Comparison of ENCODE assay signal across 22 cellular contexts in the genomic region with DNA sequence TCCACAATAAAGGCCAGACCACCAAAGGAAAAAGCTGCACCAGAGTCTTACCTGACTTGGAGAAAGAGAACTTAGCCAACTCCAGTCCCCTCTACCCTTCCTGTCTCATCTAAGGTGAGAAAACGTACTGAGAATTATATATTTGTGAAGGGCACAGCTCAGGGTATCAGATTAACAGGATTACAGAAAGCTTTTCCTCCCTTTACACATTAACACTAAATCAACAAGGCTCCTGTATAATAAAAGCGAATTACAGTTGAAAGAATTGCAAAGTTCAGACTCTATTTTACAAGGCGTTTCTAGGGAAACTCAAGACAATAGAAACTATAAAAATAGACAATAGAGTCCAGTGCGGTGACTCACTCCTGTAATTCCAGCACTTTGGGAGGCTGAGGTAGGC.
"Had no signal": no experiment of that assay in that cellular context is flagged by ENCODE, and none has a peak within 500 bp of the region (broad histone marks: within the 10 kb centered on the region; RNA-seq: fewer than 3 reads in every experiment).

No MANE protein-coding gene starts in this region.

- H3K79me2 ChIP-seq: parathyroid adenoma had no signal

- H3K9me3 ChIP-seq: gastrocnemius medialis, psoas muscle, right atrium auricular region, sigmoid colon, tibial artery, upper lobe of right lung, vagina had no signal

- H2AFZ ChIP-seq: parathyroid adenoma had no signal

- H3K9ac ChIP-seq: parathyroid adenoma had no signal

- H3K4me3 ChIP-seq: esophagus muscularis mucosa, gastrocnemius medialis, lung, psoas muscle, right atrium auricular region, skin epidermis, tibial artery, upper lobe of right lung, vagina had no signal

- ATAC-seq: effector memory CD8-positive, alpha-beta T cell; gastrocnemius medialis; left ventricle myocardium superior; naive thymus-derived CD4-positive, alpha-beta T cell; psoas muscle; stimulated activated memory B cell treated with anti-CD40 and anti-IgM and Interleukin-4, amounts not matched to agents 10 μg/mL and 1 μg/mL and 100 μg/mL, for 72 hours; upper lobe of right lung had no signal

- H3K27me3 ChIP-seq: esophagus muscularis mucosa, gastrocnemius medialis, right atrium auricular region, sigmoid colon, tibial artery, upper lobe of right lung, vagina had no signal

- H3K4me1 ChIP-seq: esophagus muscularis mucosa, gastrocnemius medialis, parathyroid adenoma, psoas muscle, right atrium auricular region, sigmoid colon, tibial artery, upper lobe of right lung, vagina had no signal

- H3K36me3 ChIP-seq: esophagus muscularis mucosa, gastrocnemius medialis, right atrium auricular region, sigmoid colon, tibial artery, upper lobe of right lung, vagina had no signal

- DNase-seq: effector memory CD8-positive, alpha-beta T cell; gastrocnemius medialis; glutamatergic neuron; immature natural killer cell; left ventricle myocardium superior; mesenchymal stem cell; midbrain; naive thymus-derived CD4-positive, alpha-beta T cell; nephron progenitor cell; psoas muscle; sigmoid colon; stimulated activated CD4-positive, alpha-beta T cell treated with anti-CD3 and anti-CD28 coated beads, Interleukin-4, amount 100 ng/mL, for 24 hours; tibial artery; upper lobe of right lung had no signal

- H3K27ac ChIP-seq: epithelial cell of prostate, esophagus muscularis mucosa, gastrocnemius medialis, parathyroid adenoma, psoas muscle, right atrium auricular region, sigmoid colon, skin epidermis, tibial artery, upper lobe of right lung, vagina had no signal
